9 cellular contexts compared by ENCODE assay signal in the genomic region with DNA sequence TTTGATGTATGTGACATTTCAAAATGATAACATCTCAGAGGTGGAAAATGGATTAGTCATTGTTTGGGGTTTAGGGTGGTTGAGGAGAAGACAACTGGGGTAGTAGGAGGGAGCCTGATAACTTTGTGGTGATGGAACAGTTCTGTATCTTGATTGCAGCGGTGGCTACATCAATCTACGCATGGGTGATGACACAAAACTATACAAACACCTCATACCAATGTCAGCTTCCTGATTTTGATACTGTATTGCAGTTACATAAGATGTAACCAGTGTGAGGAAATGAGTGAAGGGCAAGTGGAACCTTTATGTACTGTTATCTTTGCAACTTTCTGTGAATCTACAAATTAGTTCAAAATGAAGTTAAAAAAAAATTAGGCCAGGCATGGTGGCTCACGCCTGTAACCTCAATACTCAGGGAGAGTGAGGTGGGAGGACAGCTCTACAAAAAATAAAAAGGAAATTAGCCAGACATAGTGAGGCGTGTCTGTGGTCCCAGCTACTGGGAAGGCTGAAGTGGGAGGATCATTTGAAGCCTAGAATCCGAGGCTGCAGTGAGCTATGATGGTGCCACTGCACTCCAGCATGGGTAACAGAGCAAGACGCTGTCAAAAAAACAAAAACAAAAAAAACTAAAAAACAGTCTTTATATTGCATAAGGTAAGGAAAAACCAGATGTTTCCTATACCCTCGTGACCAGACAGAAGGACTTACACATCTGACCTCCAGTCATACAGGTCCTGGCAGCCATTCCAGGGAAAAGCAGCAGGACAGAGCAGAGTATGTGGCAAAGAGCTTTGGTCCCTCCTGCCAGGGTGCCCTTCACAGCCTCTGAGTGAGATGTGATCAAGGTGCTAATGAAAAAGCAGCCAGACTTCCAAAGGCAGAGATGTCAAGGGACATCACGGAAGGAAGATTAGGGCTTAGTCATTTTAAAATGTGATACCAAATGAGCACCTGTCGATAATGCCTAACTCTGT. TPM values are rescaled to one million over a fixed set of nuclear protein-coding genes. Genes with fewer than 3 reads are reported as not detected.
DNase-seq lines count a peak whose midpoint lies in the region; ATAC-seq and TF ChIP-seq lines count a peak whose summit lies in the region.
"Had no signal": no experiment of that assay in that cellular context is flagged by ENCODE, and none has a peak within 500 bp of the region (broad histone marks: within the 10 kb centered on the region; RNA-seq: fewer than 3 reads in every experiment).

No MANE protein-coding gene starts in this region.

- no peak for TF ChIP-seq CTCF in type B pancreatic cell (conservative IDR thresholded peaks at IDR 0.05)

- no peaks in the 10 kb centered on the region for H3K36me3 ChIP-seq in subcutaneous abdominal adipose tissue (ENCODE audit: control insufficient read depth in 5 of 5, insufficient read depth in 5 of 5, low read length in 5 of 5)

- no peak overlapping the region for H3K4me3 Mint-ChIP-seq in activated CD4-positive, alpha-beta T cell treated with anti-CD3 and anti-CD28 coated beads, Interleukin-2, amount 10 ng/mL, durations not matched to agents 7 days and 5 days
- H3K4me3 Mint-ChIP-seq in type B pancreatic cell, result no peak overlapping the region

- no peak overlapping the region for H3K9ac ChIP-seq in subcutaneous abdominal adipose tissue (ENCODE audit: low read length in 5 of 5)

- H3K9me3 ChIP-seq in subcutaneous abdominal adipose tissue (ENCODE audit: control insufficient read depth in 5 of 5, low read length in 5 of 5), result no peaks in the 10 kb centered on the region

- ATAC-seq in left cardiac atrium, result peak; percentile 32 to 43

- peaks cover 39% of the 10 kb centered on the region for H3K27me3 Mint-ChIP-seq in activated CD4-positive, alpha-beta T cell treated with anti-CD3 and anti-CD28 coated beads, Interleukin-2, amount 10 ng/mL, durations not matched to agents 7 days and 5 days
- H3K27me3 Mint-ChIP-seq in type B pancreatic cell, result no peaks in the 10 kb centered on the region

- H3K9me3 Mint-ChIP-seq in activated CD4-positive, alpha-beta T cell treated with anti-CD3 and anti-CD28 coated beads, Interleukin-2, amount 10 ng/mL, durations not matched to agents 7 days and 5 days, result no peaks in the 10 kb centered on the region
- peaks cover 11% of the 10 kb centered on the region for H3K9me3 Mint-ChIP-seq in type B pancreatic cell

- H3K4me1 Mint-ChIP-seq in activated CD4-positive, alpha-beta T cell treated with anti-CD3 and anti-CD28 coated beads, Interleukin-2, amount 10 ng/mL, durations not matched to agents 7 days and 5 days, result peaks cover 9% of the 10 kb centered on the region
- peaks cover 22% of the 10 kb centered on the region for H3K4me1 Mint-ChIP-seq in type B pancreatic cell (ENCODE audit: unreplicated experiment)

- peak; percentile 21 for DNase-seq in activated gamma-delta T cell treated with Interleukin-2 at 50 U/mL for 16 hours
- no peak for DNase-seq in activated gamma-delta T cell (lab: John Stamatoyannopoulos, UW)
- DNase-seq in activated CD4-positive, alpha-beta T cell treated with anti-CD3 and anti-CD28 coated beads, Interleukin-2, amount 10 ng/mL, durations not matched to agents 7 days and 5 days, result peak; percentile 22
- DNase-seq in left cardiac atrium, result no peak
- DNase-seq in type B pancreatic cell (ENCODE audit: extremely low spot score, unreplicated experiment), result no peak
- DNase-seq in amygdala (lab: John Stamatoyannopoulos, UW), result no peak
- no peak for DNase-seq in NCI-H1930 (lab: John Stamatoyannopoulos, UW)
- DNase-seq: KG1 had no signal

- intact Hi-C loops in left cardiac atrium (cut with DNase I), result no loop called here

- peak overlapping the region; percentile 6 for H3K27ac ChIP-seq in subcutaneous abdominal adipose tissue (ENCODE audit: low read depth, low read length)

- H3K4me3 ChIP-seq in subcutaneous abdominal adipose tissue (ENCODE audit: low read depth in 1 of 5, low read length in 5 of 5), result no peak overlapping the region

- CTCF ChIA-PET in activated CD4-positive, alpha-beta T cell treated with anti-CD3 and anti-CD28 coated beads, Interleukin-2, amount 10 ng/mL, durations not matched to agents 7 days and 5 days (lab: Charles Lee), result interaction anchor here (0.6 to 0.7 kb wide), 2 partner anchors 710 to 971 kb away, joined by 3 to 4 read pairs; no protein-coding TSS in a partner anchor

- no peaks in the 10 kb centered on the region for H3K27me3 ChIP-seq in subcutaneous abdominal adipose tissue (ENCODE audit: control insufficient read depth in 5 of 5, insufficient read depth in 4 of 5, low read length in 5 of 5)

- peak overlapping the region; percentile 5 for H3K27ac Mint-ChIP-seq in activated CD4-positive, alpha-beta T cell treated with anti-CD3 and anti-CD28 coated beads, Interleukin-2, amount 10 ng/mL, durations not matched to agents 7 days and 5 days
- H3K27ac Mint-ChIP-seq in type B pancreatic cell, result no peak overlapping the region

- POLR2A ChIA-PET in activated CD4-positive, alpha-beta T cell treated with anti-CD3 and anti-CD28 coated beads, Interleukin-2, amount 10 ng/mL, durations not matched to agents 7 days and 5 days (lab: Charles Lee), result no interaction called here

- H3K4me1 ChIP-seq in subcutaneous abdominal adipose tissue (ENCODE audit: control insufficient read depth in 5 of 5, insufficient read depth in 5 of 5, low read length in 5 of 5), result peaks cover 0 to 24% (median 24%) of the 10 kb centered on the region in 5 donors

- H3K36me3 Mint-ChIP-seq in activated CD4-positive, alpha-beta T cell treated with anti-CD3 and anti-CD28 coated beads, Interleukin-2, amount 10 ng/mL, durations not matched to agents 7 days and 5 days (ENCODE audit: low read depth), result no peaks in the 10 kb centered on the region
- H3K36me3 Mint-ChIP-seq in type B pancreatic cell, result peaks cover 18% of the 10 kb centered on the region

RNA-seq across cellular contexts. Expression of a gene that starts 50.8 kb away (rescaled TPM):
- 1 to 10 TPM in 1 of 2 experiments, under 1 TPM in 1; 0.74 to 1.4 TPM for total RNA-seq in activated CD4-positive, alpha-beta T cell treated with anti-CD3 and anti-CD28 coated beads, Interleukin-2, amount 10 ng/mL, durations not matched to agents 7 days and 5 days
- total RNA-seq in left cardiac atrium (10 to 100 TPM; 26.4 to 30.2 TPM), type B pancreatic cell (ENCODE audit: low replicate concordance) (31.1 and 36.6 TPM in 2 replicates)

Comparison
In these comparisons a context has a peak if more than half of its experiments do, and no peak if none do; other contexts are left out.
1. DNase-seq: peak in activated gamma-delta T cell treated with Interleukin-2 at 50 U/mL for 16 hours (single experiment) and activated CD4-positive, alpha-beta T cell treated with anti-CD3 and anti-CD28 coated beads, Interleukin-2, amount 10 ng/mL, durations not matched to agents 7 days and 5 days (single experiment); none in activated gamma-delta T cell (single experiment), left cardiac atrium (single experiment), type B pancreatic cell (single experiment), amygdala (0 of 56) and NCI-H1930 (0 of 2).
2. RNA of a gene that starts 50.8 kb away (total RNA-seq): 31.1 to 36.6 TPM in type B pancreatic cell and 26.4 to 30.2 TPM in left cardiac atrium; 0.74 to 1.4 TPM in activated CD4-positive, alpha-beta T cell treated with anti-CD3 and anti-CD28 coated beads, Interleukin-2, amount 10 ng/mL, durations not matched to agents 7 days and 5 days; every median in the first group is over 10 times any median in the second.